In genomic region chr4:10018818-10019438, GRCh38 we compare ENCODE assay signal across 9 cellular contexts. TPM values are rescaled to one million over a fixed set of nuclear protein-coding genes. Genes with fewer than 3 reads are reported as not detected.
DNase-seq lines count a peak whose midpoint lies in the region; ATAC-seq and TF ChIP-seq lines count a peak whose summit lies in the region.
"Had no signal": no experiment of that assay in that cellular context is flagged by ENCODE, and none has a peak within 500 bp of the region (broad histone marks: within the 10 kb centered on the region; RNA-seq: fewer than 3 reads in every experiment).

No MANE protein-coding gene starts in this region.

- no peaks in the 10 kb centered on the region for H3K36me3 Mint-ChIP-seq in activated CD8-positive, alpha-beta T cell treated with anti-CD3 and anti-CD28 coated beads, Interleukin-2, amount 10 ng/mL, durations not matched to agents 7 days and 5 days (ENCODE audit: low read depth)

- peaks cover 10% of the 10 kb centered on the region for H3K27me3 ChIP-seq in ectodermal cell (ENCODE audit: control insufficient read depth, insufficient read depth, low read length, poor library complexity, severe bottlenecking)
- no peaks in the 10 kb centered on the region for H3K27me3 ChIP-seq in lower lobe of right lung (ENCODE audit: low read depth)

- CTCF ChIA-PET in activated CD8-positive, alpha-beta T cell treated with anti-CD3 and anti-CD28 coated beads, Interleukin-2, amount 10 ng/mL, durations not matched to agents 7 days and 5 days (lab: Charles Lee), result interaction anchor here (0.6 to 1.6 kb wide), 8 partner anchors 9 to 315 kb away, joined by 3 to 9 read pairs (median 6); no protein-coding TSS in a partner anchor

- no peaks in the 10 kb centered on the region for H3K9me3 ChIP-seq in ectodermal cell (ENCODE audit: control insufficient read depth, low read length)
- H3K9me3 ChIP-seq in lower lobe of right lung, result no peaks in the 10 kb centered on the region

- H3K27me3 Mint-ChIP-seq in activated CD8-positive, alpha-beta T cell treated with anti-CD3 and anti-CD28 coated beads, Interleukin-2, amount 10 ng/mL, durations not matched to agents 7 days and 5 days (ENCODE audit: low read depth), result no peaks in the 10 kb centered on the region

- H3K4me1 Mint-ChIP-seq in activated CD8-positive, alpha-beta T cell treated with anti-CD3 and anti-CD28 coated beads, Interleukin-2, amount 10 ng/mL, durations not matched to agents 7 days and 5 days (ENCODE audit: low read depth), result peaks cover 31% of the 10 kb centered on the region

- 22 to 25% methylated on average over 51 of the region's 51 CpGs for WGBS in ectodermal cell, 2 experiments

- peak overlapping the region; percentile 2 for H3K4me3 ChIP-seq in ectodermal cell (ENCODE audit: insufficient read depth, low read depth, low read length)
- peak overlapping the region; percentile 58 for H3K4me3 ChIP-seq in lower lobe of right lung
- H3K4me3 ChIP-seq: SK-N-MC had no signal

- POLR2A ChIA-PET in activated CD8-positive, alpha-beta T cell treated with anti-CD3 and anti-CD28 coated beads, Interleukin-2, amount 10 ng/mL, durations not matched to agents 7 days and 5 days (lab: Charles Lee), result interaction anchor here (0.7 to 1.0 kb wide), 2 partner anchors 14 to 127 kb away, joined by 3 read pairs; no protein-coding TSS in a partner anchor

- TF ChIP-seq CTCF in lower lobe of right lung (IDR thresholded peaks at IDR 0.05), result peak; percentile 97

- H3K27ac Mint-ChIP-seq in activated CD8-positive, alpha-beta T cell treated with anti-CD3 and anti-CD28 coated beads, Interleukin-2, amount 10 ng/mL, durations not matched to agents 7 days and 5 days, result peak overlapping the region; percentile 92

- H3K4me1 ChIP-seq in ectodermal cell (ENCODE audit: control insufficient read depth, insufficient read depth, low read length) (no peaks in the 10 kb centered on the region), lower lobe of right lung (peaks cover 41% of the 10 kb centered on the region)

- intact Hi-C loops in lower lobe of right lung (cut with DNase I), result loop anchor here (10.0 kb wide), 1 partner anchor 254 kb away; no protein-coding TSS in a partner anchor

- ATAC-seq in GM19023 (IDR thresholded peaks at IDR 0.05; ENCODE audit: unreplicated experiment) (peak; percentile 97), HG03280 (IDR thresholded peaks at IDR 0.05; ENCODE audit: unreplicated experiment) (peak; percentile 99), lower lobe of right lung (peak; percentile 98 to 99)
- ATAC-seq in activated CD8-positive, alpha-beta T cell treated with anti-CD3 and anti-CD28 coated beads, Interleukin-2, amount 10 ng/mL, durations not matched to agents 7 days and 5 days, result peak; percentile 100

- H3K27ac ChIP-seq in ectodermal cell (ENCODE audit: insufficient read depth, low read depth, low read length, poor library complexity, severe bottlenecking) (no peak overlapping the region), lower lobe of right lung (peak overlapping the region; percentile 90)
- H3K27ac ChIP-seq: SK-N-MC had no signal

- H3K4me3 Mint-ChIP-seq in activated CD8-positive, alpha-beta T cell treated with anti-CD3 and anti-CD28 coated beads, Interleukin-2, amount 10 ng/mL, durations not matched to agents 7 days and 5 days, result peak overlapping the region; percentile 76

- H3K9me3 Mint-ChIP-seq in activated CD8-positive, alpha-beta T cell treated with anti-CD3 and anti-CD28 coated beads, Interleukin-2, amount 10 ng/mL, durations not matched to agents 7 days and 5 days (ENCODE audit: insufficient read depth), result no peaks in the 10 kb centered on the region

- DNase-seq in AG20443 (ENCODE audit: low spot score), result peak; percentile 98
- DNase-seq in NCI-H526 (lab: John Stamatoyannopoulos, UW), result peak; percentile 63 to 94
- peak; percentile 96 for DNase-seq in activated CD8-positive, alpha-beta T cell treated with anti-CD3 and anti-CD28 coated beads, Interleukin-2, amount 10 ng/mL, durations not matched to agents 7 days and 5 days
- peak; percentile 98 for DNase-seq in lower lobe of right lung
- peak; percentile 74 to 85 (median 81) for DNase-seq in stimulated activated CD4-positive, alpha-beta T cell treated with anti-CD3 and anti-CD28 coated beads, TNF-alpha, amount 100 ng/mL, for 1 hour (ENCODE audit: low read depth in 3 of 3, low spot score in 1 of 3)

- H3K36me3 ChIP-seq in ectodermal cell (ENCODE audit: control insufficient read depth, insufficient read depth, low read length), result no peaks in the 10 kb centered on the region
- H3K36me3 ChIP-seq in lower lobe of right lung, result no peaks in the 10 kb centered on the region

RNA-seq across cellular contexts. Expression of gene SLC2A9, which starts 2.4 kb away (rescaled TPM):
- 1 to 10 TPM; 1.3 to 1.7 TPM for total RNA-seq in activated CD8-positive, alpha-beta T cell treated with anti-CD3 and anti-CD28 coated beads, Interleukin-2, amount 10 ng/mL, durations not matched to agents 7 days and 5 days
- 0.83 TPM for polyA plus RNA-seq in ectodermal cell (2013, experiment 1 of 4)
- polyA plus RNA-seq in ectodermal cell (2013, experiment 2 of 4), result not detected
- polyA plus RNA-seq in ectodermal cell (2013, experiment 3 of 4), result 0.75 TPM
- polyA plus RNA-seq in ectodermal cell (2013, experiment 4 of 4), result 0.32 TPM
- total RNA-seq in lower lobe of right lung, result 25.2 TPM
